Comparison of ENCODE assay signal across 1 cellular context in genomic region chr22:38316340-38317236, GRCh38.
TF ChIP-seq lines count a peak whose summit lies in the region.

No MANE protein-coding gene starts in this region.

TF ChIP-seq in HepG2, 621 proteins besides CTCF, POLR2A, EP300 and RAD21 (continued from another document and continues in another):
- TF ChIP-seq ZBTB4 (CRISPR knock-in tag; IDR thresholded peaks at IDR 0.05; ENCODE audit: borderline replicate concordance) (no peak), ATF6 (CRISPR knock-in tag; conservative IDR thresholded peaks at IDR 0.05) (no peak), BHLHE40 (IDR thresholded peaks at IDR 0.05; ENCODE audit: low read length) (no peak), EHMT2 (IDR thresholded peaks at IDR 0.05; ENCODE audit: borderline replicate concordance, low read depth, low read length) (no peak), THAP7 (CRISPR knock-in tag; IDR thresholded peaks at IDR 0.05) (no peak), CHD2 (IDR thresholded peaks at IDR 0.05; ENCODE audit: low read depth, low read length) (no peak), ZKSCAN8 (CRISPR knock-in tag; IDR thresholded peaks at IDR 0.05; ENCODE audit: borderline replicate concordance) (no peak), LBX2 (CRISPR knock-in tag; IDR thresholded peaks at IDR 0.05; ENCODE audit: borderline replicate concordance) (no peak), MTF1 (CRISPR knock-in tag; IDR thresholded peaks at IDR 0.05) (no peak), CENPX (CRISPR knock-in tag; IDR thresholded peaks at IDR 0.05) (no peak), SOX6 (IDR thresholded peaks at IDR 0.05) (no peak), SOX6 (CRISPR knock-in tag; IDR thresholded peaks at IDR 0.05) (no peak), ZNF337 (CRISPR knock-in tag; IDR thresholded peaks at IDR 0.05; ENCODE audit: borderline replicate concordance, low read depth) (no peak), ZBTB7B (CRISPR knock-in tag; IDR thresholded peaks at IDR 0.05) (0 out of 2 replicates have a peak, but pooled peaks have one; percentile 60), NFYB (CRISPR knock-in tag; IDR thresholded peaks at IDR 0.05) (no peak), IRF2 (CRISPR knock-in tag; IDR thresholded peaks at IDR 0.05) (no peak), ZNF451 (CRISPR knock-in tag; IDR thresholded peaks at IDR 0.05) (no peak; the same call in 1 of the 2 replicates), AKNA (CRISPR knock-in tag; IDR thresholded peaks at IDR 0.05; ENCODE audit: borderline replicate concordance) (no peak), MAFF (IDR thresholded peaks at IDR 0.05; ENCODE audit: low read depth, low read length) (no peak), ZNF713 (CRISPR knock-in tag; IDR thresholded peaks at IDR 0.05) (no peak), CENPBD1 (CRISPR knock-in tag; IDR thresholded peaks at IDR 0.05; ENCODE audit: borderline replicate concordance, low read depth) (no peak), ZSCAN20 (CRISPR knock-in tag; IDR thresholded peaks at IDR 0.05; ENCODE audit: borderline replicate concordance) (peak; percentile 59; the same call in 1 of the 2 replicates), AKAP8 (CRISPR knock-in tag; IDR thresholded peaks at IDR 0.05) (no peak), MEF2D (CRISPR knock-in tag; IDR thresholded peaks at IDR 0.05) (no peak), RNF219 (CRISPR knock-in tag; IDR thresholded peaks at IDR 0.05) (no peak), ZNF674 (CRISPR knock-in tag; IDR thresholded peaks at IDR 0.05; ENCODE audit: low read depth) (no peak), RNF2 (conservative IDR thresholded peaks at IDR 0.05; ENCODE audit: low read depth) (no peak), ZNF280B (CRISPR knock-in tag; IDR thresholded peaks at IDR 0.05; ENCODE audit: borderline replicate concordance) (no peak), ZBTB38 (CRISPR knock-in tag; IDR thresholded peaks at IDR 0.05) (no peak), TBX2 (CRISPR knock-in tag; IDR thresholded peaks at IDR 0.05; ENCODE audit: borderline replicate concordance) (no peak; the same call in 1 of the 2 replicates), ZNF709 (CRISPR knock-in tag; IDR thresholded peaks at IDR 0.05) (no peak), ZNF441 (CRISPR knock-in tag; IDR thresholded peaks at IDR 0.05; ENCODE audit: borderline replicate concordance) (0 out of 2 replicates have a peak, but pooled peaks have one; percentile 58), ZNF205 (CRISPR knock-in tag; IDR thresholded peaks at IDR 0.05) (no peak), SCMH1 (CRISPR knock-in tag; IDR thresholded peaks at IDR 0.05; ENCODE audit: borderline replicate concordance) (no peak)
- TF ChIP-seq, protein P1, sequence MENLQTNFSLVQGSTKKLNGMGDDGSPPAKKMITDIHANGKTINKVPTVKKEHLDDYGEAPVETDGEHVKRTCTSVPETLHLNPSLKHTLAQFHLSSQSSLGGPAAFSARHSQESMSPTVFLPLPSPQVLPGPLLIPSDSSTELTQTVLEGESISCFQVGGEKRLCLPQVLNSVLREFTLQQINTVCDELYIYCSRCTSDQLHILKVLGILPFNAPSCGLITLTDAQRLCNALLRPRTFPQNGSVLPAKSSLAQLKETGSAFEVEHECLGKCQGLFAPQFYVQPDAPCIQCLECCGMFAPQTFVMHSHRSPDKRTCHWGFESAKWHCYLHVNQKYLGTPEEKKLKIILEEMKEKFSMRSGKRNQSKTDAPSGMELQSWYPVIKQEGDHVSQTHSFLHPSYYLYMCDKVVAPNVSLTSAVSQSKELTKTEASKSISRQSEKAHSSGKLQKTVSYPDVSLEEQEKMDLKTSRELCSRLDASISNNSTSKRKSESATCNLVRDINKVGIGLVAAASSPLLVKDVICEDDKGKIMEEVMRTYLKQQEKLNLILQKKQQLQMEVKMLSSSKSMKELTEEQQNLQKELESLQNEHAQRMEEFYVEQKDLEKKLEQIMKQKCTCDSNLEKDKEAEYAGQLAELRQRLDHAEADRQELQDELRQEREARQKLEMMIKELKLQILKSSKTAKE (CRISPR knock-in tag; IDR thresholded peaks at IDR 0.05; ENCODE audit: borderline replicate concordance), result no peak
- TF ChIP-seq, protein P2, sequence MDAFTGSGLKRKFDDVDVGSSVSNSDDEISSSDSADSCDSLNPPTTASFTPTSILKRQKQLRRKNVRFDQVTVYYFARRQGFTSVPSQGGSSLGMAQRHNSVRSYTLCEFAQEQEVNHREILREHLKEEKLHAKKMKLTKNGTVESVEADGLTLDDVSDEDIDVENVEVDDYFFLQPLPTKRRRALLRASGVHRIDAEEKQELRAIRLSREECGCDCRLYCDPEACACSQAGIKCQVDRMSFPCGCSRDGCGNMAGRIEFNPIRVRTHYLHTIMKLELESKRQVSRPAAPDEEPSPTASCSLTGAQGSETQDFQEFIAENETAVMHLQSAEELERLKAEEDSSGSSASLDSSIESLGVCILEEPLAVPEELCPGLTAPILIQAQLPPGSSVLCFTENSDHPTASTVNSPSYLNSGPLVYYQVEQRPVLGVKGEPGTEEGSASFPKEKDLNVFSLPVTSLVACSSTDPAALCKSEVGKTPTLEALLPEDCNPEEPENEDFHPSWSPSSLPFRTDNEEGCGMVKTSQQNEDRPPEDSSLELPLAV (CRISPR knock-in tag; conservative IDR thresholded peaks at IDR 0.05; ENCODE audit: low read depth), result no peak
- TF ChIP-seq, protein P3, sequence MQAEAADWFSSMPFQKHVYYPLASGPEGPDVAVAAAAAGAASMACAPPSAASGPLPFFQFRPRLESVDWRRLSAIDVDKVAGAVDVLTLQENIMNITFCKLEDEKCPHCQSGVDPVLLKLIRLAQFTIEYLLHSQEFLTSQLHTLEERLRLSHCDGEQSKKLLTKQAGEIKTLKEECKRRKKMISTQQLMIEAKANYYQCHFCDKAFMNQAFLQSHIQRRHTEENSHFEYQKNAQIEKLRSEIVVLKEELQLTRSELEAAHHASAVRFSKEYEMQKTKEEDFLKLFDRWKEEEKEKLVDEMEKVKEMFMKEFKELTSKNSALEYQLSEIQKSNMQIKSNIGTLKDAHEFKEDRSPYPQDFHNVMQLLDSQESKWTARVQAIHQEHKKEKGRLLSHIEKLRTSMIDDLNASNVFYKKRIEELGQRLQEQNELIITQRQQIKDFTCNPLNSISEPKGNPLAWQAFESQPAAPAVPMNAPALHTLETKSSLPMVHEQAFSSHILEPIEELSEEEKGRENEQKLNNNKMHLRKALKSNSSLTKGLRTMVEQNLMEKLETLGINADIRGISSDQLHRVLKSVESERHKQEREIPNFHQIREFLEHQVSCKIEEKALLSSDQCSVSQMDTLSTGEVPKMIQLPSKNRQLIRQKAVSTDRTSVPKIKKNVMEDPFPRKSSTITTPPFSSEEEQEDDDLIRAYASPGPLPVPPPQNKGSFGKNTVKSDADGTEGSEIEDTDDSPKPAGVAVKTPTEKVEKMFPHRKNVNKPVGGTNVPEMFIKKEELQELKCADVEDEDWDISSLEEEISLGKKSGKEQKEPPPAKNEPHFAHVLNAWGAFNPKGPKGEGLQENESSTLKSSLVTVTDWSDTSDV (CRISPR knock-in tag; IDR thresholded peaks at IDR 0.05), result no peak
